Comparison of ENCODE assay signal across 1 cellular context in genomic region chr13:68810660-68811059, GRCh38.
TF ChIP-seq lines count a peak whose summit lies in the region.

No MANE protein-coding gene starts in this region.

TF ChIP-seq in H1, 55 proteins besides CTCF, POLR2A, EP300 and RAD21 (continued from another document):
- no peak for TF ChIP-seq HDAC2 (IDR thresholded peaks at IDR 0.05; ENCODE audit: borderline replicate concordance in 1 of 2, low read depth in 2 of 2, low read length in 2 of 2)
TF ChIP-seq in H1: peak in this region for 0.
